In the genomic region with DNA sequence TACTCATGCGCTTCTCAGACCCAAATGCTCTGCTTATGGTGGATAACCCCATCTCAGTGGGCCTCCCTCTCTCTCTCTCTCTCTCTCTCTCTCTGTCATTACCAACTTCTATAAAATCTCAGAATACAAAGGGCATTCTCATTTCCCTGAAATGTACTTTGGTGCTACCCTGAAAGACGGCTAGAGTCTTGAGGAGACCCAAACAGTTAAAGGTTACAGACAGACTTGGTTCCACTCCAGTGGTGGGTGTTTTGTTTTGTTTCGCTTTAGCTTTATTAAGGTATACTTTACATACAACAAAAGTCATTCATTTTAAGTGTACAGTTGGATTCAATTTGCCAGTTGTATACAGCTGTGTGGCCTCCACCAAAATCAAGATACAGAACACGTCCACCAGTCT, we compare ENCODE assay signal across 19 cellular contexts.
DNase-seq lines count a peak whose midpoint lies in the region; ATAC-seq lines count a peak whose summit lies in the region.
"Had no signal": no experiment of that assay in that cellular context is flagged by ENCODE, and none has a peak within 500 bp of the region (broad histone marks: within the 10 kb centered on the region; RNA-seq: fewer than 3 reads in every experiment).

No MANE protein-coding gene starts in this region.

- H3K36me3 ChIP-seq in SJCRH30: no peaks in the 10 kb centered on the region
- H3K36me3 ChIP-seq: HAP-1, MG63 had no signal

- H3K27me3 Mint-ChIP-seq in stimulated activated naive CD8-positive, alpha-beta T cell treated with anti-CD3 and anti-CD28 coated beads, Interleukin-15, Interleukin-2, amounts not matched to agents 100 ng/mL and 50 ng/mL, for 24 hours: no peaks in the 10 kb centered on the region
- H3K27me3 Mint-ChIP-seq in stimulated activated naive CD8-positive, alpha-beta T cell treated with anti-CD3 and anti-CD28 coated beads, Interleukin-15, amount 100 ng/mL, for 72 hours: no peaks in the 10 kb centered on the region
- H3K27me3 Mint-ChIP-seq in activated naive CD8-positive, alpha-beta T cell treated with anti-CD3 and anti-CD28 coated beads for 36 hours: no peaks in the 10 kb centered on the region

- no peaks in the 10 kb centered on the region for H3K9me3 ChIP-seq in SJCRH30 (replicated peaks)
- H3K9me3 ChIP-seq: Caco-2, HAP-1, MG63 had no signal

- H3K4me3 ChIP-seq in SJCRH30: no peak overlapping the region
- H3K4me3 ChIP-seq: HAP-1, MG63 had no signal

- no peaks in the 10 kb centered on the region for H3K36me3 Mint-ChIP-seq in stimulated activated naive CD8-positive, alpha-beta T cell treated with anti-CD3 and anti-CD28 coated beads, Interleukin-15, Interleukin-2, amounts not matched to agents 100 ng/mL and 50 ng/mL, for 24 hours (ENCODE audit: low read depth)
- H3K36me3 Mint-ChIP-seq in activated naive CD8-positive, alpha-beta T cell treated with anti-CD3 and anti-CD28 coated beads for 36 hours: no peaks in the 10 kb centered on the region

- peak overlapping the region; percentile 56 for H3K27ac Mint-ChIP-seq in stimulated activated naive CD8-positive, alpha-beta T cell treated with anti-CD3 and anti-CD28 coated beads, Interleukin-15, Interleukin-2, amounts not matched to agents 100 ng/mL and 50 ng/mL, for 24 hours
- H3K27ac Mint-ChIP-seq in stimulated activated naive CD8-positive, alpha-beta T cell treated with anti-CD3 and anti-CD28 coated beads, Interleukin-15, amount 100 ng/mL, for 72 hours: no peak overlapping the region
- H3K27ac Mint-ChIP-seq in activated naive CD8-positive, alpha-beta T cell treated with anti-CD3 and anti-CD28 coated beads for 36 hours: peak overlapping the region; percentile 42

- no peak overlapping the region for H3K27ac ChIP-seq in SJCRH30

- peaks cover 20% of the 10 kb centered on the region for H3K4me1 Mint-ChIP-seq in stimulated activated naive CD8-positive, alpha-beta T cell treated with anti-CD3 and anti-CD28 coated beads, Interleukin-15, Interleukin-2, amounts not matched to agents 100 ng/mL and 50 ng/mL, for 24 hours (ENCODE audit: low read depth)
- no peaks in the 10 kb centered on the region for H3K4me1 Mint-ChIP-seq in stimulated activated naive CD8-positive, alpha-beta T cell treated with anti-CD3 and anti-CD28 coated beads, Interleukin-15, amount 100 ng/mL, for 72 hours
- no peaks in the 10 kb centered on the region for H3K4me1 Mint-ChIP-seq in activated naive CD8-positive, alpha-beta T cell treated with anti-CD3 and anti-CD28 coated beads for 36 hours

- ATAC-seq in stimulated activated naive CD8-positive, alpha-beta T cell treated with anti-CD3 and anti-CD28 coated beads, Interleukin-15, amount 100 ng/mL, for 72 hours: no peak
- ATAC-seq in HG02759 (IDR thresholded peaks at IDR 0.05; ENCODE audit: unreplicated experiment): peak; percentile 56
- ATAC-seq in HG02981 (IDR thresholded peaks at IDR 0.05; ENCODE audit: unreplicated experiment): no peak

- no peak overlapping the region for H3K4me3 Mint-ChIP-seq in stimulated activated naive CD8-positive, alpha-beta T cell treated with anti-CD3 and anti-CD28 coated beads, Interleukin-15, Interleukin-2, amounts not matched to agents 100 ng/mL and 50 ng/mL, for 24 hours
- H3K4me3 Mint-ChIP-seq in stimulated activated naive CD8-positive, alpha-beta T cell treated with anti-CD3 and anti-CD28 coated beads, Interleukin-15, amount 100 ng/mL, for 72 hours: no peak overlapping the region
- no peak overlapping the region for H3K4me3 Mint-ChIP-seq in activated naive CD8-positive, alpha-beta T cell treated with anti-CD3 and anti-CD28 coated beads for 36 hours

- no peaks in the 10 kb centered on the region for H3K9me3 Mint-ChIP-seq in stimulated activated naive CD8-positive, alpha-beta T cell treated with anti-CD3 and anti-CD28 coated beads, Interleukin-15, Interleukin-2, amounts not matched to agents 100 ng/mL and 50 ng/mL, for 24 hours
- no peaks in the 10 kb centered on the region for H3K9me3 Mint-ChIP-seq in stimulated activated naive CD8-positive, alpha-beta T cell treated with anti-CD3 and anti-CD28 coated beads, Interleukin-15, amount 100 ng/mL, for 72 hours
- H3K9me3 Mint-ChIP-seq in activated naive CD8-positive, alpha-beta T cell treated with anti-CD3 and anti-CD28 coated beads for 36 hours: no peaks in the 10 kb centered on the region

- H3K4me1 ChIP-seq in SJCRH30: no peaks in the 10 kb centered on the region

- DNase-seq in stimulated activated naive CD8-positive, alpha-beta T cell treated with anti-CD3 and anti-CD28 coated beads, Interleukin-15, amount 100 ng/mL, for 72 hours: no peak
- no peak for DNase-seq in activated naive CD8-positive, alpha-beta T cell treated with anti-CD3 and anti-CD28 coated beads for 36 hours
- no peak for DNase-seq in NCI-H2196 (lab: John Stamatoyannopoulos, UW; ENCODE audit: unreplicated experiment)
- DNase-seq in SJCRH30: no peak
- no peak for DNase-seq in central memory CD4-positive, alpha-beta T cell
- DNase-seq: C1 segment of cervical spinal cord, Caco-2, DMS53, KG1, MG63, NCI-H1092 treated with DMSO at 0.1 percent for 48 hours, NCI-H1694 treated with DMSO at 0.1 percent for 48 hours, NCI-H446 treated with DMSO at 0.1 percent for 48 hours, NCI-H82, SIG-M5 had no signal

- H3K27me3 ChIP-seq in SJCRH30: no peaks in the 10 kb centered on the region
- H3K27me3 ChIP-seq: MG63 had no signal

Comparison
In these comparisons a context has a peak if more than half of its experiments do, and no peak if none do; other contexts are left out.
1. H3K27ac Mint-ChIP-seq: peak in stimulated activated naive CD8-positive, alpha-beta T cell treated with anti-CD3 and anti-CD28 coated beads, Interleukin-15, Interleukin-2, amounts not matched to agents 100 ng/mL and 50 ng/mL, for 24 hours (single experiment) and activated naive CD8-positive, alpha-beta T cell treated with anti-CD3 and anti-CD28 coated beads for 36 hours (single experiment); none in stimulated activated naive CD8-positive, alpha-beta T cell treated with anti-CD3 and anti-CD28 coated beads, Interleukin-15, amount 100 ng/mL, for 72 hours (0 of 2).